ENCODE assay signal across 20 cellular contexts in the genomic region with DNA sequence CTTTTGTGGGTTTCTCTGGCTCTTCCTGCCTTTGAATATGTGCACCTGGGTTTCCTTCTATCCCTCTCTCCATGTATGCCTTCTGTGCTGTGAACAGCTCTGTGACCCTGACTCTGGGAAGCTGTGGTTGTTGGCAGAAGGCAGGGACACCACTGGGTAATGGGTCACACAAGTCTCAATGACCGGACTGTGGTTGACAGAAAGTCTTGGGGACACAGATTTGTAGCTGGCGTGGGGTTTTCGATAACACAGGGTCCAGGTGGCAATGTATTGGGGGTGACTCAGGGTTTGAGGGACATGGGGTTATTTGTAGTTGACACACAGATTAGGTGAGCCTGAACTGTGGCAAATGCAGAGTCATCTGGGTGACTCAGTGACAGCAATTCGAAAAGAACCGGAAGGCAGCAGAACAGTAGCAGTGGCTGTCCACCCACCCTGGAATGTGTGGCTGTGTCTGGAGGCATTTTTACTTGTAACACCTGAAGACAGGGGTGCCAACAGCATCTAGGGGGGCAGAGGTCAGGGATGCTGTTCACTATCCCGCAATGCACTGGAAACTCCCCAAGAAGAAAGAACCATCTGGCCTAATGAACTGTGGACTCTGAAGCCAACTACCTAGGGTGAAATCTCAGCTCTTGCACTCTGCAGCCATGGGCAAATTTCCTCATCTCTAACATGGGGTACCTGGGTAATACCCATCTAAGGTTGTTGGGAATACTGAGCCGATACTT. TPM values are rescaled to one million over a fixed set of nuclear protein-coding genes. Genes with fewer than 3 reads are reported as not detected.
DNase-seq lines count a peak whose midpoint lies in the region; ATAC-seq, FAIRE-seq and TF ChIP-seq lines count a peak whose summit lies in the region.
"Had no signal": no experiment of that assay in that cellular context is flagged by ENCODE, and none has a peak within 500 bp of the region (broad histone marks: within the 10 kb centered on the region; RNA-seq: fewer than 3 reads in every experiment).

No MANE protein-coding gene starts in this region.

- POLR2A ChIA-PET in K562 (lab: Yijun Ruan, JAX), result interaction anchor here (0.5 to 1.7 kb wide), 4 partner anchors 8 to 618 kb away, joined by 3 to 6 read pairs (median 4); partner anchors contain the start of gene CCDC24

- no peaks in the 10 kb centered on the region for H3K79me2 ChIP-seq in K562 (ENCODE audit: control insufficient read depth, insufficient read depth, low read length)
- no peaks in the 10 kb centered on the region for H3K79me2 ChIP-seq in osteoblast (ENCODE audit: insufficient read depth, low read length)

- TF ChIP-seq EP300 in K562 (IDR thresholded peaks at IDR 0.05; ENCODE audit: low read length), result peak; percentile 66; the same call in 1 of the 2 replicates

- H2AFZ ChIP-seq in K562 (ENCODE audit: low read depth, low read length) (no peak overlapping the region), osteoblast (ENCODE audit: low read length) (no peak overlapping the region)

- peaks cover 22 to 48% of the 10 kb centered on the region in 2 experiments; a peak in 4 of 5 replicates for H3K4me1 ChIP-seq in K562 (replicated peaks in 1 of 2; ENCODE audit: control insufficient read depth in 2 of 2, insufficient read depth in 2 of 2, low read length in 2 of 2)
- peaks cover 59% of the 10 kb centered on the region for H3K4me1 ChIP-seq in osteoblast (ENCODE audit: insufficient read depth, low read length)

- H3K36me3 ChIP-seq in K562 (ENCODE audit: control insufficient read depth, insufficient read depth, low read length) (no peaks in the 10 kb centered on the region), osteoblast (ENCODE audit: insufficient read depth, low read length) (no peaks in the 10 kb centered on the region)
- H3K36me3 ChIP-seq: heart right ventricle, right atrium auricular region had no signal

- CTCF ChIA-PET in K562 (lab: Yijun Ruan, JAX; ENCODE audit: low intra/inter-chr PET ratio), result no interaction called here

- FAIRE-seq in K562 (lab: Jason Lieb, UNC), result peak; percentile 82
- FAIRE-seq: colon had no signal

- H3K9ac ChIP-seq in K562 (ENCODE audit: insufficient read depth in 1 of 2, low read depth in 2 of 2, low read length in 2 of 2), result no peak overlapping the region; a peak in 1 of 4 replicates

- intact Hi-C loops in K562 (cut with micrococcal nuclease), result no loop called here

- H3K27ac ChIP-seq in K562 (ENCODE audit: extremely low read depth, low read depth, low read length) (no peak overlapping the region; the same call in 2 of the 3 replicates), osteoblast (ENCODE audit: low read depth, low read length) (peak overlapping the region; percentile 40)
- H3K27ac ChIP-seq: body of pancreas, heart right ventricle, right atrium auricular region, testis had no signal

- WGBS in K562 (ENCODE audit: insufficient coverage, low coverage, missing lambda C conversion rate), result 7% methylated on average over 7 of the region's 7 CpGs

- in situ Hi-C loops in Caki2 (cut with HindIII; ENCODE audit: low pct_unique_long_range_greater_than_20kb, low sequenced_read_pairs), result no loop called here
- in situ Hi-C loops in K562 (cut with MboI), result loop anchor here (5.0 kb wide), 1 partner anchor 37 kb away; no protein-coding TSS in a partner anchor

- peak overlapping the region; percentile 20; the same call in 1 of the 2 replicates for H3K4me2 ChIP-seq in K562 (ENCODE audit: insufficient read depth, low read length)
- H3K4me2 ChIP-seq in osteoblast (ENCODE audit: insufficient read depth, low read length), result no peak overlapping the region

- no peak for TF ChIP-seq RAD21 in K562 (CRISPR knock-in tag; conservative IDR thresholded peaks at IDR 0.05 in 1 of 2, IDR thresholded peaks at IDR 0.05 in 1 of 2)

- no peaks in the 10 kb centered on the region for H3K9me3 ChIP-seq in K562 (replicated peaks; ENCODE audit: control insufficient read depth, insufficient read depth, low read depth, low read length)
- H3K9me3 ChIP-seq in osteoblast (ENCODE audit: low read depth, low read length), result no peaks in the 10 kb centered on the region
- H3K9me3 ChIP-seq: body of pancreas, heart right ventricle, right atrium auricular region, testis had no signal

- no peaks in the 10 kb centered on the region for H4K20me1 ChIP-seq in K562 (replicated peaks; ENCODE audit: control insufficient read depth, insufficient read depth, low read length)
- no peaks in the 10 kb centered on the region for H4K20me1 ChIP-seq in osteoblast (ENCODE audit: insufficient read depth, low read length)

- peak; percentile 26 for DNase-seq in Caki2 (ENCODE audit: low read depth)
- DNase-seq in M059J (ENCODE audit: low read depth), result peak; percentile 75
- peak; percentile 63 to 82 (median 73) for DNase-seq in K562 (ENCODE audit: extremely low read depth in 1 of 4, low spot score in 3 of 4)
- no peak for DNase-seq in osteoblast (ENCODE audit: insufficient read length, low spot score, missing footprints)
- no peak for DNase-seq in NAMALWA (ENCODE audit: low spot score)
- DNase-seq: activated CD4-positive, alpha-beta T cell treated with anti-CD3 and anti-CD28 coated beads for 4 hours; body of pancreas; CD4-positive, alpha-beta T cell; DMS53; heart right ventricle; NCI-H1417; NCI-H510A; NK-92 treated with Interleukin-12 subunit alpha and Interleukin-12 subunit beta, amount 100 ng/mL, for 24 hours; nucleus accumbens; T1000; testis had no signal

- TF ChIP-seq POLR2A in K562 (conservative IDR thresholded peaks at IDR 0.05), result no peak

- BruUV-seq in K562 (replicated peaks; lab: Mats Ljungman, UMichigan), result no TSS peak

- TF ChIP-seq CTCF in K562 (IDR thresholded peaks at IDR 0.05 in 2 of 3, conservative IDR thresholded peaks at IDR 0.05 in 1 of 3; ENCODE audit: insufficient read depth in 2 of 3, low read depth in 1 of 3, low read length in 3 of 3) (no peak), osteoblast (IDR thresholded peaks at IDR 0.05; ENCODE audit: extremely low read depth, low read depth, low read length) (no peak)

- H3K27me3 ChIP-seq in K562 (ENCODE audit: control insufficient read depth in 2 of 2, insufficient read depth in 2 of 2, low read length in 2 of 2) (no peaks in the 10 kb centered on the region), osteoblast (ENCODE audit: insufficient read depth, low read length) (no peaks in the 10 kb centered on the region)
- H3K27me3 ChIP-seq: body of pancreas, right atrium auricular region, testis had no signal

- no peak overlapping the region for H3K4me3 ChIP-seq in K562
- no peak overlapping the region for H3K4me3 ChIP-seq in osteoblast (ENCODE audit: insufficient read depth, low read length)
- H3K4me3 ChIP-seq: body of pancreas, heart right ventricle, right atrium auricular region, testis had no signal

- H3K9me1 ChIP-seq in K562 (ENCODE audit: control insufficient read depth, insufficient read depth, low read length), result no peaks in the 10 kb centered on the region

- peak; percentile 63 for ATAC-seq in K562
- no peak for ATAC-seq in HG03342 (IDR thresholded peaks at IDR 0.05; ENCODE audit: unreplicated experiment)
- ATAC-seq in GM18870 (IDR thresholded peaks at IDR 0.05; ENCODE audit: unreplicated experiment), result no peak
- ATAC-seq: body of pancreas, heart right ventricle had no signal

TF ChIP-seq in K562, 482 proteins besides CTCF, POLR2A, EP300 and RAD21 (continues in another document):
- peak; percentile 74 for TF ChIP-seq HDAC3 (IDR thresholded peaks at IDR 0.05; ENCODE audit: borderline replicate concordance, partially characterized antibody)

RNA-seq across cellular contexts. Expression of gene SLC6A9, which starts 13.0 kb away (rescaled TPM):
- total RNA-seq in Caki2 (2014; rRNA removed; shearing (Covaris generic); ENCODE audit: low replicate concordance), result 0.20 TPM in 1 of 2 replicates, not detected in the other
- 2.1 and 5.1 TPM in 2 replicates for total RNA-seq in M059J (2014; rRNA removed; shearing (Covaris generic))
- 15.5 and 41.5 TPM in 2 replicates for total RNA-seq in K562 (2011; cell fraction: chromatin; rRNA removed; ENCODE audit: low replicate concordance)
- total RNA-seq in K562 (2011; cell fraction: nucleolus; rRNA removed), result 28.5 and 33.8 TPM in 2 replicates
- 21.3 and 22.7 TPM in 2 replicates for total RNA-seq in K562 (2011; cell fraction: nucleoplasm; rRNA removed)
- total RNA-seq in K562 (2014; rRNA removed) (4.1 and 8.4 TPM in 2 replicates), K562 (2014; rRNA removed; fragmentation: Illumina TruSeq; extraction: Trizol) (2.5 and 3.0 TPM in 2 replicates), K562 (2015; rRNA removed; fragmentation: Illumina TruSeq; extraction: Trizol) (0.51 and 0.75 TPM in 2 replicates), K562 (2021) (16.7 and 18.7 TPM in 2 replicates), osteoblast (18.5 and 19.4 TPM in 2 replicates)
- polyA plus RNA-seq in K562 (2011; rRNA removed) (2.9 and 8.8 TPM in 2 replicates), K562 (2014; fragmentation: Illumina TruSeq; extraction: Trizol) (12.9 and 16.7 TPM in 2 replicates), K562 (2014; fragmentation: Nextera tagmentation; extraction: Ambion mirVana) (under 1 TPM; 0.17 to 0.25 TPM), K562 (2014; rRNA removed) (10.5 and 10.6 TPM in 2 replicates)
- polyA plus RNA-seq in K562 (2011; cell fraction: cytosol; rRNA removed), result 5.7 and 6.6 TPM in 2 replicates
- polyA plus RNA-seq in K562 (2011; cell fraction: nucleus; rRNA removed), result 27.8 and 27.9 TPM in 2 replicates
- 6.2 and 54.3 TPM in 2 replicates for polyA plus RNA-seq in K562 (2012)
- polyA minus RNA-seq in K562 (2011; rRNA and poly(A)+ RNA removed), result 3.7 and 5.1 TPM in 2 replicates
- 2.5 and 5.5 TPM in 2 replicates for polyA minus RNA-seq in K562 (2011; cell fraction: cytosol; rRNA and poly(A)+ RNA removed)
- polyA minus RNA-seq in K562 (2011; cell fraction: nucleus; rRNA and poly(A)+ RNA removed), result 6.1 and 10.2 TPM in 2 replicates

RNA-seq across cellular contexts. Expression of gene CCDC24, which starts 52.8 kb away (rescaled TPM):
- 24.9 and 31.2 TPM in 2 replicates for total RNA-seq in Caki2 (2014; rRNA removed; shearing (Covaris generic); ENCODE audit: low replicate concordance)
- total RNA-seq in M059J (2014; rRNA removed; shearing (Covaris generic)), result 10.6 and 11.1 TPM in 2 replicates
- total RNA-seq in K562 (2011; cell fraction: chromatin; rRNA removed; ENCODE audit: low replicate concordance), result 1.4 and 6.8 TPM in 2 replicates
- 5.8 TPM in 2 replicates for total RNA-seq in K562 (2011; cell fraction: nucleolus; rRNA removed)
- 4.1 and 6.1 TPM in 2 replicates for total RNA-seq in K562 (2011; cell fraction: nucleoplasm; rRNA removed)
- total RNA-seq in K562 (2014; rRNA removed) (3.0 and 4.5 TPM in 2 replicates), K562 (2014; rRNA removed; fragmentation: Illumina TruSeq; extraction: Trizol) (0.70 and 1.5 TPM in 2 replicates), K562 (2015; rRNA removed; fragmentation: Illumina TruSeq; extraction: Trizol) (1.7 and 2.2 TPM in 2 replicates), K562 (2021) (4.4 and 5.2 TPM in 2 replicates), osteoblast (2.4 and 2.9 TPM in 2 replicates)
- polyA plus RNA-seq in K562 (2011; rRNA removed) (1.3 and 2.3 TPM in 2 replicates), K562 (2014; fragmentation: Illumina TruSeq; extraction: Trizol) (1.5 and 3.0 TPM in 2 replicates), K562 (2014; fragmentation: Nextera tagmentation; extraction: Ambion mirVana) (under 1 TPM; 0.31 to 0.64 TPM), K562 (2014; rRNA removed) (3.7 and 4.5 TPM in 2 replicates)
- polyA plus RNA-seq in K562 (2011; cell fraction: cytosol; rRNA removed), result 2.0 and 4.9 TPM in 2 replicates
- polyA plus RNA-seq in K562 (2011; cell fraction: nucleus; rRNA removed), result 6.8 and 13.1 TPM in 2 replicates
- 3.7 and 4.3 TPM in 2 replicates for polyA plus RNA-seq in K562 (2012)
- polyA minus RNA-seq in K562 (2011; rRNA and poly(A)+ RNA removed), result 0.36 and 0.39 TPM in 2 replicates
- 1.1 and 5.4 TPM in 2 replicates for polyA minus RNA-seq in K562 (2011; cell fraction: cytosol; rRNA and poly(A)+ RNA removed)
- 1.7 and 2.2 TPM in 2 replicates for polyA minus RNA-seq in K562 (2011; cell fraction: nucleus; rRNA and poly(A)+ RNA removed)

Comparison
In these comparisons a context has a peak if more than half of its experiments do, and no peak if none do; other contexts are left out.
1. DNase-seq: peak in Caki2 (single experiment), M059J (single experiment) and K562 (4 of 4); none in osteoblast (single experiment) and NAMALWA (single experiment).